Comparison of ENCODE assay signal across 8 cellular contexts in the genomic region with DNA sequence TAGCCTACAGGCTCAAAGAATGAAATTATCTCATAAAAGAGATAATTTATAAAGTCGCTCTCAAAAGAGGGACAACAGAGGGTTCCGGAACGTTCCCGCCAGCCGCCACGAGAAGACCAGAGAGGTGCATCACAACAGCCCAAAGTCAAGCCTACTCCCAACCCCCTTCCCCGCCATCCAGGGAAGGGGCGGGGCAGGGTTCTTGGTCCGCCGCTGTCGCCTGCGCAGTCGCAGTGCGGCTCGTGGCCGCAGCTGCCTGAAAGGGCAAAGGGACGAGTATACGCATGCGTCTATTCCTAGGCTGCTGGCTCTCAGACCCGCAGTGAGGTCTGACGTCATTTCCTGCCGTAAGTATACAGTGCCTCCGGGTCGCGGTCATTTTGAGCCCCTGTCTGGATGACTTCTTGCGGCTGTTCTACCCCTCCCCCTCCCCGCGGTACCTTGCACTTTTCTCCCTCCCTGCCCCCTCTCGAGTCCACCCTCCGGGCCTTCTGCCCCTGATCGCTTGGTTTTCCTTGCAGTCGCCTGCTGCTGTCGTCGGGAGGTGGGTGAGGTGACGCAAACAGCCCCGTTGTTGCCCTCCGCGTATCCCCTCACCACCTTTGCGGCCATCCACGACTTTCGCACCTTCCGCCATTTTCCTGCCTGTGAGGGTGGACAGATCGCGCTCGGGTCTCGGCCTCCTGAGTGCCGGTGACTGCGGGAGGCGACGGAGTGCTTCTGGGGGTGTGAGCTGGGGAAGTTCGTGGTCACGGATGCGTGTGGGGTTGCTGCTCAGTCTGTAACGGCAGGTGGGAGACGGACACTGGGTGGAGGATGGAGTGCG. TPM values are rescaled to one million over a fixed set of nuclear protein-coding genes. Genes with fewer than 3 reads are reported as not detected.
DNase-seq lines count a peak whose midpoint lies in the region; ATAC-seq lines count a peak whose summit lies in the region.

A gene with protein sequence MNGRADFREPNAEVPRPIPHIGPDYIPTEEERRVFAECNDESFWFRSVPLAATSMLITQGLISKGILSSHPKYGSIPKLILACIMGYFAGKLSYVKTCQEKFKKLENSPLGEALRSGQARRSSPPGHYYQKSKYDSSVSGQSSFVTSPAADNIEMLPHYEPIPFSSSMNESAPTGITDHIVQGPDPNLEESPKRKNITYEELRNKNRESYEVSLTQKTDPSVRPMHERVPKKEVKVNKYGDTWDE (plus strand): TSS at position 383 of the 826 bp plus-strand sequence. CDS start 1,537 bp downstream, outside the sequence.

- peak within 1 kb of the TSS; percentile 95 for H3K4me3 Mint-ChIP-seq in effector memory CD8-positive, alpha-beta T cell

- DNase-seq in COLO668 (lab: John Stamatoyannopoulos, UW; ENCODE audit: unreplicated experiment) (peak; percentile 97), HT1080 (ENCODE audit: low read depth) (peak; percentile 99), NOMO-1 treated with DMSO at 0.1 percent for 48 hours (lab: John Stamatoyannopoulos, UW; ENCODE audit: unreplicated experiment) (peak; percentile 99), medulla oblongata (ENCODE audit: extremely low spot score) (peak; percentile 99)
- peak; percentile 88 to 95 for DNase-seq in activated CD8-positive, alpha-beta memory T cell treated with anti-CD3 and anti-CD28 coated beads for 4 hours (ENCODE audit: low read depth in 2 of 2)
- DNase-seq in effector memory CD8-positive, alpha-beta T cell, result peak; percentile 86 to 93 (median 91)
- peak; percentile 88 for DNase-seq in stimulated activated CD8-positive, alpha-beta memory T cell treated with anti-CD3 and anti-CD28 coated beads, Interleukin-12 subunit alpha, Interleukin-12 subunit beta, amount 100 ng/mL, for 1 hour (ENCODE audit: low read depth)

- H3K27me3 Mint-ChIP-seq in effector memory CD8-positive, alpha-beta T cell, result peaks cover 0 to 11% of the 10 kb centered on the region in 2 donors

- peak within 1 kb of the TSS; percentile 98 to 99 for H3K27ac Mint-ChIP-seq in effector memory CD8-positive, alpha-beta T cell

- ATAC-seq in GM21360 (IDR thresholded peaks at IDR 0.05; ENCODE audit: unreplicated experiment), result peak; percentile 100
- ATAC-seq in effector memory CD8-positive, alpha-beta T cell (replicated peaks), result peak; percentile 94

- peaks cover 6 to 22% of the 10 kb centered on the region in 2 donors for H3K4me1 Mint-ChIP-seq in effector memory CD8-positive, alpha-beta T cell (ENCODE audit: low read depth in 2 of 2)

- peaks cover 34% of the 10 kb centered on the region for H3K36me3 Mint-ChIP-seq in effector memory CD8-positive, alpha-beta T cell (ENCODE audit: insufficient read depth)

- no peaks in the 10 kb centered on the region for H3K9me3 Mint-ChIP-seq in effector memory CD8-positive, alpha-beta T cell

RNA-seq across cellular contexts. Expression of the gene that starts here (rescaled TPM):
- total RNA-seq in HT1080 (2014; rRNA removed; shearing (Covaris generic)), result 109 and 118 TPM in 2 replicates
- polyA plus RNA-seq in HT1080 (2015; cell fraction: cytosol; rRNA removed), result 156 and 205 TPM in 2 replicates
- 214 and 255 TPM in 2 replicates for polyA plus RNA-seq in HT1080 (2015; cell fraction: nucleus; rRNA removed)

Comparison
In these comparisons a context has a peak if more than half of its experiments do, and no peak if none do; other contexts are left out.
1. Peak in every context shown above with its lines: DNase-seq and ATAC-seq.